8 cellular contexts compared by ENCODE assay signal in the genomic region with DNA sequence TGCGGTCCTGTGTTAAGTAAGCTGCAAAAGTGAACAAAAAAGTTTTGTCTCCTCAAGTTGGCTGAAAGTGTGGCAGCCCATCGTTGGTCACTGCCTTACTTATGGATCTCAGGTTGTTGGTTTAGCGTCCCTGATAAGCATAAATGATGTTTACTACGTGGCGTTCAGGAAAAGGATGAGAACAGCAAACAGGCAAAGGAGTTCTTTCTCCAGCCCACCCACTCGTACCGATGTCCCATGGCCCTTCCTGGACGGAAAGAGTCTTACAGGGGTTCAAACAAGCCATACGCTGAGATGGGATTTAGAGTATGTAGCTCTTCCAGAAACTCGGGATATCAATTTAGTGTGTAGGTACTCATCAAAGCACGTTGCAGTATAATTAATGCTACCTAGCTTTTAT. TPM values are rescaled to one million over a fixed set of nuclear protein-coding genes. Genes with fewer than 3 reads are reported as not detected.
A peak's percentile ranks its signal among the peaks of the same experiment; 100 is the strongest.
DNase-seq lines count a peak whose midpoint lies in the region; ATAC-seq and TF ChIP-seq lines count a peak whose summit lies in the region.

No MANE protein-coding gene starts in this region.

- H3K36me3 Mint-ChIP-seq in activated CD4-positive, alpha-beta T cell treated with anti-CD3 and anti-CD28 coated beads, Interleukin-2, amount 10 ng/mL, durations not matched to agents 24 days and 14 days (ENCODE audit: low read depth) = peaks cover 31% of the 10 kb centered on the region
- H3K36me3 Mint-ChIP-seq in activated CD4-positive, alpha-beta memory T cell treated with anti-CD3 and anti-CD28 coated beads for 36 hours = peaks cover 28% of the 10 kb centered on the region
- H3K36me3 Mint-ChIP-seq in immature natural killer cell = no peaks in the 10 kb centered on the region

- intact Hi-C loops in activated CD4-positive, alpha-beta T cell treated with anti-CD3 and anti-CD28 coated beads, Interleukin-2, amount 10 ng/mL, durations not matched to agents 24 days and 14 days (cut with micrococcal nuclease) = no loop called here
- intact Hi-C loops in activated CD4-positive, alpha-beta memory T cell treated with anti-CD3 and anti-CD28 coated beads for 36 hours (cut with micrococcal nuclease) = no loop called here
- intact Hi-C loops in testis (cut with DNase I; ENCODE audit: low total_unique reads) = no loop called here

- peaks cover 16% of the 10 kb centered on the region for H3K4me1 ChIP-seq in testis

- no peaks in the 10 kb centered on the region for H3K27me3 ChIP-seq in testis

- ATAC-seq in GM19023 (IDR thresholded peaks at IDR 0.05; ENCODE audit: unreplicated experiment) (no peak), GM21576 (IDR thresholded peaks at IDR 0.05; ENCODE audit: unreplicated experiment) (no peak), GM19324 (IDR thresholded peaks at IDR 0.05; ENCODE audit: low FRiP score, unreplicated experiment) (no peak)

- 43 to 54% methylated on average over 11 of the region's 11 CpGs for WGBS in testis, 2 donors

- H3K27ac ChIP-seq in testis = peak overlapping the region; percentile 50 to 90

- H3K36me3 ChIP-seq in testis (ENCODE audit: low read depth, missing control alignments) = no peaks in the 10 kb centered on the region

- no peak for TF ChIP-seq POLR2A in testis (IDR thresholded peaks at IDR 0.05)

- H3K4me1 Mint-ChIP-seq in activated CD4-positive, alpha-beta T cell treated with anti-CD3 and anti-CD28 coated beads, Interleukin-2, amount 10 ng/mL, durations not matched to agents 24 days and 14 days = peaks cover 42% of the 10 kb centered on the region
- H3K4me1 Mint-ChIP-seq in activated CD4-positive, alpha-beta memory T cell treated with anti-CD3 and anti-CD28 coated beads for 36 hours (ENCODE audit: low read depth) = peaks cover 43% of the 10 kb centered on the region
- H3K4me1 Mint-ChIP-seq in immature natural killer cell = peaks cover 37 to 47% of the 10 kb centered on the region in 2 donors

- H3K27ac Mint-ChIP-seq in activated CD4-positive, alpha-beta T cell treated with anti-CD3 and anti-CD28 coated beads, Interleukin-2, amount 10 ng/mL, durations not matched to agents 24 days and 14 days = peak overlapping the region; percentile 83
- H3K27ac Mint-ChIP-seq in activated CD4-positive, alpha-beta memory T cell treated with anti-CD3 and anti-CD28 coated beads for 36 hours = peak overlapping the region; percentile 67
- H3K27ac Mint-ChIP-seq in immature natural killer cell = peak overlapping the region; percentile 49 to 90 (median 84)

- H3K9me3 ChIP-seq in testis = no peaks in the 10 kb centered on the region

- CTCF ChIA-PET in activated CD4-positive, alpha-beta memory T cell treated with anti-CD3 and anti-CD28 coated beads for 36 hours (lab: Charles Lee) = interaction anchor here (0.6 to 1.1 kb wide), 2 partner anchors 208 to 329 kb away, joined by 3 to 5 read pairs; no protein-coding TSS in a partner anchor

- H3K27me3 Mint-ChIP-seq in activated CD4-positive, alpha-beta T cell treated with anti-CD3 and anti-CD28 coated beads, Interleukin-2, amount 10 ng/mL, durations not matched to agents 24 days and 14 days = no peaks in the 10 kb centered on the region
- H3K27me3 Mint-ChIP-seq in activated CD4-positive, alpha-beta memory T cell treated with anti-CD3 and anti-CD28 coated beads for 36 hours = no peaks in the 10 kb centered on the region
- peaks cover 2 to 9% (median 3%) of the 10 kb centered on the region in 3 donors for H3K27me3 Mint-ChIP-seq in immature natural killer cell (ENCODE audit: low read depth in 3 of 3)

- TF ChIP-seq CTCF in testis (IDR thresholded peaks at IDR 0.05) = no peak

- H3K4me3 ChIP-seq in testis = peak overlapping the region; percentile 95 to 100

- POLR2A ChIA-PET in activated CD4-positive, alpha-beta memory T cell treated with anti-CD3 and anti-CD28 coated beads for 36 hours (lab: Charles Lee) = interaction anchor here (0.6 to 5.5 kb wide), 3 partner anchors 42 to 152 kb away, joined by 3 to 83 read pairs (median 3); a partner anchor contains a TSS

- DNase-seq in activated CD4-positive, alpha-beta T cell treated with anti-CD3 and anti-CD28 coated beads, Interleukin-2, amount 10 ng/mL, durations not matched to agents 24 days and 14 days = no peak
- DNase-seq in activated CD4-positive, alpha-beta T cell treated with anti-CD3 and anti-CD28 coated beads, Interleukin-2, amount 50 U/mL, for 4 hours = no peak
- DNase-seq in activated CD4-positive, alpha-beta memory T cell treated with anti-CD3 and anti-CD28 coated beads for 36 hours = no peak
- DNase-seq in immature natural killer cell (no peak), testis (no peak)

- peaks cover 9% of the 10 kb centered on the region for H3K9me3 Mint-ChIP-seq in activated CD4-positive, alpha-beta T cell treated with anti-CD3 and anti-CD28 coated beads, Interleukin-2, amount 10 ng/mL, durations not matched to agents 24 days and 14 days
- no peaks in the 10 kb centered on the region for H3K9me3 Mint-ChIP-seq in activated CD4-positive, alpha-beta memory T cell treated with anti-CD3 and anti-CD28 coated beads for 36 hours
- no peaks in the 10 kb centered on the region for H3K9me3 Mint-ChIP-seq in immature natural killer cell

- H3K4me3 Mint-ChIP-seq in activated CD4-positive, alpha-beta T cell treated with anti-CD3 and anti-CD28 coated beads, Interleukin-2, amount 10 ng/mL, durations not matched to agents 24 days and 14 days = peak overlapping the region; percentile 93
- peak overlapping the region; percentile 72 for H3K4me3 Mint-ChIP-seq in activated CD4-positive, alpha-beta memory T cell treated with anti-CD3 and anti-CD28 coated beads for 36 hours
- peak overlapping the region; percentile 84 to 97 (median 86) for H3K4me3 Mint-ChIP-seq in immature natural killer cell

RNA-seq across cellular contexts. Expression of a gene that starts 0.5 kb away (rescaled TPM):
- total RNA-seq in activated CD4-positive, alpha-beta T cell treated with anti-CD3 and anti-CD28 coated beads, Interleukin-2, amount 10 ng/mL, durations not matched to agents 24 days and 14 days = 49.2 and 49.5 TPM in 2 replicates
- total RNA-seq in activated CD4-positive, alpha-beta memory T cell treated with anti-CD3 and anti-CD28 coated beads for 36 hours = 10 to 100 TPM; 38.8 to 40.9 TPM
- polyA plus RNA-seq in immature natural killer cell (10 to 100 TPM; 16.9 to 23.2 (median 18.2) TPM), testis (ENCODE audit: insufficient read depth, low read depth, low replicate concordance) (9.1 TPM)
- 10 to 100 TPM; 31.7 to 33.9 TPM for total RNA-seq in testis
